ENCODE assay signal across 2 cellular contexts in genomic region chr17:38868968-38869646, GRCh38.
TF ChIP-seq lines count a peak whose summit lies in the region.

No MANE protein-coding gene starts in this region.

TF ChIP-seq in HCT116, 20 proteins besides CTCF, POLR2A, EP300 and RAD21 (continued from another document):
- TF ChIP-seq ATF3 (IDR thresholded peaks at IDR 0.05) (no peak; the same call in 1 of the 2 replicates), YY1 (IDR thresholded peaks at IDR 0.05; ENCODE audit: extremely low read depth, insufficient replicate concordance, low read depth, low read length) (peak; percentile 50), SIN3A (IDR thresholded peaks at IDR 0.05; ENCODE audit: low read depth) (no peak), TCF7L2 (IDR thresholded peaks at IDR 0.05; ENCODE audit: borderline replicate concordance, extremely low read depth, insufficient read depth, insufficient read length) (no peak), EGR1 (IDR thresholded peaks at IDR 0.05; ENCODE audit: low read depth) (no peak), ZBTB33 (IDR thresholded peaks at IDR 0.05; ENCODE audit: extremely low read depth, insufficient replicate concordance, low read length) (peak; percentile 48), ZNF274 (IDR thresholded peaks at IDR 0.05; ENCODE audit: low read depth, low read length) (no peak), CEBPB (IDR thresholded peaks at IDR 0.05; ENCODE audit: low read depth) (no peak), MAX (IDR thresholded peaks at IDR 0.05) (0 out of 2 replicates have a peak, but pooled peaks have one; percentile 30), POLR2AphosphoS5 (IDR thresholded peaks at IDR 0.05; ENCODE audit: low read depth, low read length) (no peak), CBX3 (IDR thresholded peaks at IDR 0.05; ENCODE audit: low read depth) (peak; percentile 74)
TF ChIP-seq in HCT116: peak in this region for 6.

TF ChIP-seq in SK-N-SH, 30 proteins besides CTCF, POLR2A, EP300 and RAD21 (continued from another document):
- TF ChIP-seq TEAD4 (IDR thresholded peaks at IDR 0.05; ENCODE audit: borderline replicate concordance, insufficient read depth) = peak; percentile 85
- TF ChIP-seq POLR2AphosphoS5 (IDR thresholded peaks at IDR 0.05; ENCODE audit: low read depth, low read length) = peak; percentile 1; the same call in 1 of the 2 replicates
- TF ChIP-seq TCF12 (IDR thresholded peaks at IDR 0.05) = peak; percentile 81
- TF ChIP-seq USF2 (IDR thresholded peaks at IDR 0.05; ENCODE audit: borderline replicate concordance, low read depth, low read length) = no peak
- peak; percentile 62; the same call in 1 of the 2 replicates for TF ChIP-seq RCOR1 (IDR thresholded peaks at IDR 0.05; ENCODE audit: low read length)
- no peak for TF ChIP-seq FOXM1 (IDR thresholded peaks at IDR 0.05; ENCODE audit: low read depth)
- TF ChIP-seq REST (IDR thresholded peaks at IDR 0.05; ENCODE audit: low read depth, low read length) = 0 out of 2 replicates have a peak, but pooled peaks have one; percentile 48
